Comparison of ENCODE assay signal across 14 cellular contexts in the genomic region with DNA sequence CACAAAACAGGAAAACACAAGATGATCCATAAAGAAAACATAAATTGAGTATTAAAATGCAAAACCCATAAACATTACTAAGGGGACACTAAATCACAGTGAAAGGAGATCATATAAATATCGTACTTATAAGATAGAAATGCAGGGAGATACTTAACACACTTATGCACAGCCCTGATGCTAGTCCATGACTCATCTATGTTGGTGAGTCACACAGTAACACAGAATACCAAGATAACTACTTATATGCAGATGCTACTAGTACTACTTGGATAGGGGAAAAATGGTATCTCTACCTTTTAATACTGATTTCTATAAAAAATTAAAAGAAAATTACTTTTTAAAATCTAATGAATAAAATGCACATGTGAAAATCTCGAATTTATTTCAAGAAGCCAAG.
DNase-seq lines count a peak whose midpoint lies in the region; ATAC-seq and TF ChIP-seq lines count a peak whose summit lies in the region.
"Had no signal": no experiment of that assay in that cellular context is flagged by ENCODE, and none has a peak within 500 bp of the region (broad histone marks: within the 10 kb centered on the region; RNA-seq: fewer than 3 reads in every experiment).

No MANE protein-coding gene starts in this region.

- H3K4me1 ChIP-seq in breast epithelium (no peaks in the 10 kb centered on the region), RWPE2 (ENCODE audit: insufficient read depth, poor library complexity, severe bottlenecking) (no peaks in the 10 kb centered on the region)
- H3K4me1 ChIP-seq: BLaER1 had no signal

- DNase-seq in MCF 10A (ENCODE audit: unreplicated experiment) (peak; percentile 84), breast epithelium (ENCODE audit: low spot score in 2 of 2) (no peak), RWPE2 (ENCODE audit: low spot score) (no peak), fibroblast of pulmonary artery (ENCODE audit: low read depth) (peak; percentile 1), superior temporal gyrus (ENCODE audit: extremely low spot score) (peak; percentile 67), SK-N-DZ (ENCODE audit: low spot score) (no peak)
- DNase-seq: NCI-H2029 had no signal

- H3K9me3 ChIP-seq in breast epithelium (no peaks in the 10 kb centered on the region), RWPE2 (ENCODE audit: severe bottlenecking) (no peaks in the 10 kb centered on the region)
- H3K9me3 ChIP-seq: BLaER1 had no signal

- H3K36me3 Mint-ChIP-seq in MCF 10A (ENCODE audit: insufficient read depth, unreplicated experiment), result no peaks in the 10 kb centered on the region
- H3K36me3 Mint-ChIP-seq: WTC11 had no signal

- H3K27me3 ChIP-seq in breast epithelium, result peaks cover 0 to 5% of the 10 kb centered on the region in 2 donors
- no peaks in the 10 kb centered on the region for H3K27me3 ChIP-seq in RWPE2 (ENCODE audit: insufficient read depth, poor library complexity, severe bottlenecking)
- H3K27me3 ChIP-seq: BLaER1 had no signal

- H3K9me3 Mint-ChIP-seq in MCF 10A (ENCODE audit: unreplicated experiment), result no peaks in the 10 kb centered on the region
- H3K9me3 Mint-ChIP-seq: activated T-helper 1 cell treated with anti-CD3 and anti-CD28 coated beads, Interleukin-12 subunit alpha, Interleukin-12 subunit beta, Interleukin-2, Interleukin-4 antibody, amounts not matched to agents 30 ng/mL and 10 ng/mL and 1 ng/mL, durations not matched to agents 14 hours and 24 hours and 36 hours; WTC11 had no signal

- intact Hi-C loops in MCF 10A (cut with micrococcal nuclease) (loop anchor here (2.0 kb wide), 1 partner anchor 90 kb away; no protein-coding TSS in a partner anchor), breast epithelium (cut with DNase I; ENCODE audit: low total_unique reads) (no loop called here)

- ATAC-seq in RWPE2 (ENCODE audit: low read depth), result peak; percentile 77
- no peak for ATAC-seq in GM21723 (IDR thresholded peaks at IDR 0.05; ENCODE audit: unreplicated experiment)
- no peak for ATAC-seq in GM19463 (IDR thresholded peaks at IDR 0.05; ENCODE audit: unreplicated experiment)
- ATAC-seq: Panc1, WTC11 had no signal

- H3K27me3 Mint-ChIP-seq in MCF 10A (ENCODE audit: insufficient read depth, unreplicated experiment), result peaks cover 26% of the 10 kb centered on the region

- H3K4me3 Mint-ChIP-seq in MCF 10A (ENCODE audit: unreplicated experiment), result no peak overlapping the region
- H3K4me3 Mint-ChIP-seq: activated T-helper 1 cell treated with anti-CD3 and anti-CD28 coated beads, Interleukin-12 subunit alpha, Interleukin-12 subunit beta, Interleukin-2, Interleukin-4 antibody, amounts not matched to agents 30 ng/mL and 10 ng/mL and 1 ng/mL, durations not matched to agents 14 hours and 24 hours and 36 hours; WTC11 had no signal

- no TSS peak for BruUV-seq in MCF 10A (replicated peaks; lab: Mats Ljungman, UMichigan)

- no peak overlapping the region for H3K27ac Mint-ChIP-seq in MCF 10A (ENCODE audit: low read depth, unreplicated experiment)
- H3K27ac Mint-ChIP-seq: activated T-helper 1 cell treated with anti-CD3 and anti-CD28 coated beads, Interleukin-12 subunit alpha, Interleukin-12 subunit beta, Interleukin-2, Interleukin-4 antibody, amounts not matched to agents 30 ng/mL and 10 ng/mL and 1 ng/mL, durations not matched to agents 14 hours and 24 hours and 36 hours; WTC11 had no signal

- no peak for TF ChIP-seq CTCF in MCF 10A (IDR thresholded peaks at IDR 0.05; ENCODE audit: unreplicated experiment)
- TF ChIP-seq CTCF in breast epithelium (IDR thresholded peaks at IDR 0.05), result no peak
- TF ChIP-seq CTCF in RWPE2 (IDR thresholded peaks at IDR 0.05; ENCODE audit: poor library complexity, severe bottlenecking), result no peak
- TF ChIP-seq CTCF in fibroblast of pulmonary artery (IDR thresholded peaks at IDR 0.05; ENCODE audit: low read length, missing control alignments), result no peak

- H3K36me3 ChIP-seq in breast epithelium, result no peaks in the 10 kb centered on the region
- H3K36me3 ChIP-seq in RWPE2 (ENCODE audit: low read depth), result no peaks in the 10 kb centered on the region
- H3K36me3 ChIP-seq: BLaER1 had no signal

- no peak for TF ChIP-seq POLR2A in breast epithelium (IDR thresholded peaks at IDR 0.05)

- no peak overlapping the region for H3K27ac ChIP-seq in breast epithelium
- no peak overlapping the region for H3K27ac ChIP-seq in RWPE2 (ENCODE audit: poor library complexity, severe bottlenecking)
- H3K27ac ChIP-seq: BLaER1, skin epidermis had no signal

- POLR2A ChIA-PET in MCF 10A (lab: Yijun Ruan, JAX), result interaction anchor here (0.7 kb wide), 1 partner anchor 18 kb away, joined by 3 read pairs; no protein-coding TSS in a partner anchor

- CTCF ChIA-PET in MCF 10A (lab: Yijun Ruan, JAX), result no interaction called here

- H3K4me1 Mint-ChIP-seq in MCF 10A (ENCODE audit: insufficient read depth, unreplicated experiment), result peaks cover 7% of the 10 kb centered on the region
- H3K4me1 Mint-ChIP-seq: WTC11 had no signal

- H3K4me3 ChIP-seq in breast epithelium (no peak overlapping the region), RWPE2 (ENCODE audit: severe bottlenecking) (no peak overlapping the region), fibroblast of pulmonary artery (replicated peaks; ENCODE audit: low read depth, low read length) (no peak overlapping the region)
- H3K4me3 ChIP-seq: BLaER1, skin epidermis had no signal

Comparison
In these comparisons a context has a peak if more than half of its experiments do, and no peak if none do; other contexts are left out.
1. DNase-seq: peak in MCF 10A (single experiment), fibroblast of pulmonary artery (single experiment) and superior temporal gyrus (single experiment); none in breast epithelium (0 of 2), RWPE2 (single experiment) and SK-N-DZ (single experiment).